In genomic region chr20:10978713-10979112, GRCh38 we compare ENCODE assay signal across 27 cellular contexts.
DNase-seq lines count a peak whose midpoint lies in the region; ATAC-seq and TF ChIP-seq lines count a peak whose summit lies in the region.
"Had no signal": no experiment of that assay in that cellular context is flagged by ENCODE, and none has a peak within 500 bp of the region (broad histone marks: within the 10 kb centered on the region; RNA-seq: fewer than 3 reads in every experiment).

No MANE protein-coding gene starts in this region.

- H3K27me3 ChIP-seq in aorta (ENCODE audit: control insufficient read depth in 1 of 2, insufficient read depth in 2 of 2, low read length in 1 of 2) = no peaks in the 10 kb centered on the region
- H3K27me3 ChIP-seq: ovary, upper lobe of left lung had no signal

- intact Hi-C loops in aorta (cut with DNase I) = no loop called here

- POLR2A ChIA-PET in RWPE1 (lab: Yijun Ruan, JAX; ENCODE audit: low non-redundant PET) = no interaction called here

- 19 to 28% methylated on average over 5 of the region's 5 CpGs for WGBS in aorta, 2 donors

- TF ChIP-seq CTCF in RWPE1 (conservative IDR thresholded peaks at IDR 0.05; ENCODE audit: low read depth) = no peak

- peak overlapping the region; percentile 51 for H3K27ac ChIP-seq in RWPE1
- H3K27ac ChIP-seq in aorta (ENCODE audit: low read depth in 1 of 2, low read length in 2 of 2) = no peak overlapping the region
- H3K27ac ChIP-seq: lower lobe of right lung, ovary, skin epidermis, upper lobe of left lung had no signal

- ATAC-seq in aorta (ENCODE audit: low FRiP score) = peak; percentile 19
- no peak for ATAC-seq in SK-N-SH treated with all-trans-retinoic acid at 6 μM for 48 hours
- no peak for ATAC-seq in GM19467 (IDR thresholded peaks at IDR 0.05; ENCODE audit: unreplicated experiment)
- ATAC-seq: activated T-cell treated with anti-CD3 and anti-CD28 coated beads, Interleukin-2, amount 50 U/mL, for 72 hours; HepG2; lower lobe of right lung; natural killer cell treated with Interleukin-12 subunit alpha and Interleukin-12 subunit beta and Interleukin-15 and Interleukin-18, amount 100 ng/mL, for 72 hours had no signal

- H3K36me3 ChIP-seq in aorta (ENCODE audit: control insufficient read depth in 1 of 2, insufficient read depth in 2 of 2, low read length in 1 of 2) = no peaks in the 10 kb centered on the region
- H3K36me3 ChIP-seq: HAP-1, lower lobe of right lung, ovary, upper lobe of left lung had no signal

- no peaks in the 10 kb centered on the region for H3K9me3 ChIP-seq in aorta (ENCODE audit: control insufficient read depth, low read length)
- H3K9me3 ChIP-seq: HAP-1, lower lobe of right lung, ovary, upper lobe of left lung had no signal

- CTCF ChIA-PET in RWPE1 (lab: Yijun Ruan, JAX) = interaction anchor here (0.6 to 0.7 kb wide), 2 partner anchors 20 to 1342 kb away, joined by 3 read pairs; no protein-coding TSS in a partner anchor

- peaks cover 0 to 4% of the 10 kb centered on the region in 2 donors for H3K4me1 ChIP-seq in aorta (ENCODE audit: control insufficient read depth in 1 of 2, insufficient read depth in 2 of 2, low read length in 2 of 2)
- H3K4me1 ChIP-seq: HAP-1, lower lobe of right lung, upper lobe of left lung had no signal

- H3K4me3 ChIP-seq in aorta (ENCODE audit: low read length in 2 of 2) = no peak overlapping the region
- H3K4me3 ChIP-seq: HAP-1, lower lobe of right lung, ovary, skin epidermis, upper lobe of left lung had no signal

- peak; percentile 2 for DNase-seq in NCI-H2029 treated with DMSO at 0.1 percent for 48 hours (lab: John Stamatoyannopoulos, UW)
- no peak for DNase-seq in NCI-H2029 (lab: John Stamatoyannopoulos, UW)
- no peak for DNase-seq in RWPE1 (ENCODE audit: low spot score)
- DNase-seq in left kidney (ENCODE audit: low read depth, low spot score) = peak; percentile 87
- no peak for DNase-seq in aorta
- no peak for DNase-seq in NCI-H2171 treated with DMSO at 0.1 percent for 48 hours (lab: John Stamatoyannopoulos, UW)
- DNase-seq: 8988T; activated CD4-positive, alpha-beta memory T cell treated with anti-CD3 and anti-CD28 coated beads for 36 hours; activated CD4-positive, alpha-beta T cell treated with anti-CD3 and anti-CD28 coated beads for 1 hour; activated T-cell treated with anti-CD3 and anti-CD28 coated beads, Interleukin-2, amount 50 U/mL, for 72 hours; central memory CD4-positive, alpha-beta T cell; cortex of kidney; DND-41; kidney glomerular epithelial cell; lower lobe of right lung; NCI-H2081; NCI-H510A; NK-92 treated with Interleukin-12 subunit alpha and Interleukin-12 subunit beta, amount 100 ng/mL, for 24 hours; ovary; retina; upper lobe of left lung had no signal

TF ChIP-seq in SK-N-SH treated with all-trans-retinoic acid at 6 μM for 48 hours, 23 proteins besides CTCF, POLR2A, EP300 and RAD21 (continues in another document):
- TF ChIP-seq POU6F1 (CRISPR knock-in tag; IDR thresholded peaks at IDR 0.05; ENCODE audit: borderline replicate concordance, low read depth) (no peak), SNAI2 (CRISPR knock-in tag; IDR thresholded peaks at IDR 0.05) (no peak), BACH2 (CRISPR knock-in tag; IDR thresholded peaks at IDR 0.05; ENCODE audit: borderline replicate concordance) (no peak), PATZ1 (CRISPR knock-in tag; IDR thresholded peaks at IDR 0.05; ENCODE audit: borderline replicate concordance) (no peak), CSRNP3 (CRISPR knock-in tag; IDR thresholded peaks at IDR 0.05) (no peak), ZFP30 (CRISPR knock-in tag; IDR thresholded peaks at IDR 0.05) (no peak), ISL1 (CRISPR knock-in tag; IDR thresholded peaks at IDR 0.05) (no peak), CSDC2 (CRISPR knock-in tag; IDR thresholded peaks at IDR 0.05) (no peak), ZFP3 (CRISPR knock-in tag; IDR thresholded peaks at IDR 0.05) (no peak), OSR1 (CRISPR knock-in tag; IDR thresholded peaks at IDR 0.05) (no peak), PPARA (CRISPR knock-in tag; IDR thresholded peaks at IDR 0.05; ENCODE audit: borderline replicate concordance) (no peak), CREB5 (CRISPR knock-in tag; IDR thresholded peaks at IDR 0.05; ENCODE audit: low read depth) (no peak), ZNF8 (CRISPR knock-in tag; IDR thresholded peaks at IDR 0.05) (no peak), TCF4 (CRISPR knock-in tag; IDR thresholded peaks at IDR 0.05; ENCODE audit: borderline replicate concordance) (no peak), ZC3H10 (CRISPR knock-in tag; IDR thresholded peaks at IDR 0.05) (no peak), ARNTL (CRISPR knock-in tag; IDR thresholded peaks at IDR 0.05; ENCODE audit: borderline replicate concordance, low read depth) (no peak), ZNF70 (CRISPR knock-in tag; IDR thresholded peaks at IDR 0.05) (no peak), GLIS3 (CRISPR knock-in tag; IDR thresholded peaks at IDR 0.05) (no peak), ESRRG (CRISPR knock-in tag; IDR thresholded peaks at IDR 0.05) (no peak)

Comparison
In these comparisons a context has a peak if more than half of its experiments do, and no peak if none do; other contexts are left out.
1. DNase-seq: peak in NCI-H2029 treated with DMSO at 0.1 percent for 48 hours (single experiment) and left kidney (single experiment); none in NCI-H2029 (single experiment), RWPE1 (single experiment), aorta (0 of 2) and NCI-H2171 treated with DMSO at 0.1 percent for 48 hours (single experiment).